ENCODE assay signal across 1 cellular context in genomic region chrX:153900806-153901752, GRCh38.
TF ChIP-seq lines count a peak whose summit lies in the region.

No MANE protein-coding gene starts in this region.

TF ChIP-seq in HEK293, 187 proteins besides CTCF, POLR2A, EP300 and RAD21 (continued from another document and continues in another):
- TF ChIP-seq SALL2 (tag by site-specific recombination; IDR thresholded peaks at IDR 0.05; ENCODE audit: borderline replicate concordance) (0 out of 2 replicates have a peak, but pooled peaks have one; percentile 63), ZNF140 (tag by site-specific recombination; IDR thresholded peaks at IDR 0.05) (no peak; the same call in 1 of the 2 replicates), ZNF510 (tag by site-specific recombination; IDR thresholded peaks at IDR 0.05; ENCODE audit: insufficient replicate concordance) (no peak), ZNF792 (tag by site-specific recombination; IDR thresholded peaks at IDR 0.05) (no peak), ZIC2 (tag by site-specific recombination; IDR thresholded peaks at IDR 0.05) (no peak), ZNF335 (tag by site-specific recombination; conservative IDR thresholded peaks at IDR 0.05) (no peak), ZNF148 (tag by site-specific recombination; IDR thresholded peaks at IDR 0.05; ENCODE audit: borderline replicate concordance) (peak; percentile 72; the same call in 1 of the 2 replicates), ZNF175 (tag by site-specific recombination; IDR thresholded peaks at IDR 0.05) (peak; percentile 83; the same call in 1 of the 2 replicates), ZNF555 (tag by site-specific recombination; conservative IDR thresholded peaks at IDR 0.05) (no peak), ZNF211 (tag by site-specific recombination; IDR thresholded peaks at IDR 0.05; ENCODE audit: low read depth) (no peak), ZNF341 (tag by site-specific recombination; IDR thresholded peaks at IDR 0.05; ENCODE audit: low read depth) (peak; percentile 58), GFI1B (tag by site-specific recombination; IDR thresholded peaks at IDR 0.05) (no peak), ZNF639 (tag by site-specific recombination; IDR thresholded peaks at IDR 0.05) (no peak), GLI2 (tag by site-specific recombination; IDR thresholded peaks at IDR 0.05; ENCODE audit: borderline replicate concordance, low read depth) (no peak), EGR2 (tag by site-specific recombination; IDR thresholded peaks at IDR 0.05; ENCODE audit: low read depth) (peak; percentile 100), ZNF776 (tag by site-specific recombination; IDR thresholded peaks at IDR 0.05; ENCODE audit: borderline replicate concordance) (peak; percentile 25; the same call in 1 of the 2 replicates), WT1 (tag by site-specific recombination; IDR thresholded peaks at IDR 0.05) (no peak), MEIS1 (CRISPR knock-in tag; IDR thresholded peaks at IDR 0.05; ENCODE audit: borderline replicate concordance) (no peak), RBAK (tag by site-specific recombination; IDR thresholded peaks at IDR 0.05) (no peak), ZNF398 (tag by site-specific recombination; IDR thresholded peaks at IDR 0.05) (peak; percentile 64), ZNF670 (tag by site-specific recombination; IDR thresholded peaks at IDR 0.05; ENCODE audit: low read depth) (peak; percentile 76), ZBTB48 (tag by site-specific recombination; IDR thresholded peaks at IDR 0.05) (0 out of 2 replicates have a peak, but pooled peaks have one; percentile 21), ZNF266 (tag by site-specific recombination; IDR thresholded peaks at IDR 0.05; ENCODE audit: low read depth) (0 out of 2 replicates have a peak, but pooled peaks have one; percentile 47)
- TF ChIP-seq, protein P1, sequence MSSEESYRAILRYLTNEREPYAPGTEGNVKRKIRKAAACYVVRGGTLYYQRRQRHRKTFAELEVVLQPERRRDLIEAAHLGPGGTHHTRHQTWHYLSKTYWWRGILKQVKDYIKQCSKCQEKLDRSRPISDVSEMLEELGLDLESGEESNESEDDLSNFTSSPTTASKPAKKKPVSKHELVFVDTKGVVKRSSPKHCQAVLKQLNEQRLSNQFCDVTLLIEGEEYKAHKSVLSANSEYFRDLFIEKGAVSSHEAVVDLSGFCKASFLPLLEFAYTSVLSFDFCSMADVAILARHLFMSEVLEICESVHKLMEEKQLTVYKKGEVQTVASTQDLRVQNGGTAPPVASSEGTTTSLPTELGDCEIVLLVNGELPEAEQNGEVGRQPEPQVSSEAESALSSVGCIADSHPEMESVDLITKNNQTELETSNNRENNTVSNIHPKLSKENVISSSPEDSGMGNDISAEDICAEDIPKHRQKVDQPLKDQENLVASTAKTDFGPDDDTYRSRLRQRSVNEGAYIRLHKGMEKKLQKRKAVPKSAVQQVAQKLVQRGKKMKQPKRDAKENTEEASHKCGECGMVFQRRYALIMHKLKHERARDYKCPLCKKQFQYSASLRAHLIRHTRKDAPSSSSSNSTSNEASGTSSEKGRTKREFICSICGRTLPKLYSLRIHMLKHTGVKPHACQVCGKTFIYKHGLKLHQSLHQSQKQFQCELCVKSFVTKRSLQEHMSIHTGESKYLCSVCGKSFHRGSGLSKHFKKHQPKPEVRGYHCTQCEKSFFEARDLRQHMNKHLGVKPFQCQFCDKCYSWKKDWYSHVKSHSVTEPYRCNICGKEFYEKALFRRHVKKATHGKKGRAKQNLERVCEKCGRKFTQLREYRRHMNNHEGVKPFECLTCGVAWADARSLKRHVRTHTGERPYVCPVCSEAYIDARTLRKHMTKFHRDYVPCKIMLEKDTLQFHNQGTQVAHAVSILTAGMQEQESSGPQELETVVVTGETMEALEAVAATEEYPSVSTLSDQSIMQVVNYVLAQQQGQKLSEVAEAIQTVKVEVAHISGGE (tag by site-specific recombination; conservative IDR thresholded peaks at IDR 0.05; ENCODE audit: low read depth), result no peak
- TF ChIP-seq, protein P2, sequence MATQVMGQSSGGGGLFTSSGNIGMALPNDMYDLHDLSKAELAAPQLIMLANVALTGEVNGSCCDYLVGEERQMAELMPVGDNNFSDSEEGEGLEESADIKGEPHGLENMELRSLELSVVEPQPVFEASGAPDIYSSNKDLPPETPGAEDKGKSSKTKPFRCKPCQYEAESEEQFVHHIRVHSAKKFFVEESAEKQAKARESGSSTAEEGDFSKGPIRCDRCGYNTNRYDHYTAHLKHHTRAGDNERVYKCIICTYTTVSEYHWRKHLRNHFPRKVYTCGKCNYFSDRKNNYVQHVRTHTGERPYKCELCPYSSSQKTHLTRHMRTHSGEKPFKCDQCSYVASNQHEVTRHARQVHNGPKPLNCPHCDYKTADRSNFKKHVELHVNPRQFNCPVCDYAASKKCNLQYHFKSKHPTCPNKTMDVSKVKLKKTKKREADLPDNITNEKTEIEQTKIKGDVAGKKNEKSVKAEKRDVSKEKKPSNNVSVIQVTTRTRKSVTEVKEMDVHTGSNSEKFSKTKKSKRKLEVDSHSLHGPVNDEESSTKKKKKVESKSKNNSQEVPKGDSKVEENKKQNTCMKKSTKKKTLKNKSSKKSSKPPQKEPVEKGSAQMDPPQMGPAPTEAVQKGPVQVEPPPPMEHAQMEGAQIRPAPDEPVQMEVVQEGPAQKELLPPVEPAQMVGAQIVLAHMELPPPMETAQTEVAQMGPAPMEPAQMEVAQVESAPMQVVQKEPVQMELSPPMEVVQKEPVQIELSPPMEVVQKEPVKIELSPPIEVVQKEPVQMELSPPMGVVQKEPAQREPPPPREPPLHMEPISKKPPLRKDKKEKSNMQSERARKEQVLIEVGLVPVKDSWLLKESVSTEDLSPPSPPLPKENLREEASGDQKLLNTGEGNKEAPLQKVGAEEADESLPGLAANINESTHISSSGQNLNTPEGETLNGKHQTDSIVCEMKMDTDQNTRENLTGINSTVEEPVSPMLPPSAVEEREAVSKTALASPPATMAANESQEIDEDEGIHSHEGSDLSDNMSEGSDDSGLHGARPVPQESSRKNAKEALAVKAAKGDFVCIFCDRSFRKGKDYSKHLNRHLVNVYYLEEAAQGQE (tag by site-specific recombination; IDR thresholded peaks at IDR 0.05), result peak; percentile 80
- TF ChIP-seq, protein P3, sequence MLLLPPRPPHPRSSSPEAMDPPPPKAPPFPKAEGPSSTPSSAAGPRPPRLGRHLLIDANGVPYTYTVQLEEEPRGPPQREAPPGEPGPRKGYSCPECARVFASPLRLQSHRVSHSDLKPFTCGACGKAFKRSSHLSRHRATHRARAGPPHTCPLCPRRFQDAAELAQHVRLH (tag by site-specific recombination; IDR thresholded peaks at IDR 0.05), result no peak
- TF ChIP-seq, protein P4, sequence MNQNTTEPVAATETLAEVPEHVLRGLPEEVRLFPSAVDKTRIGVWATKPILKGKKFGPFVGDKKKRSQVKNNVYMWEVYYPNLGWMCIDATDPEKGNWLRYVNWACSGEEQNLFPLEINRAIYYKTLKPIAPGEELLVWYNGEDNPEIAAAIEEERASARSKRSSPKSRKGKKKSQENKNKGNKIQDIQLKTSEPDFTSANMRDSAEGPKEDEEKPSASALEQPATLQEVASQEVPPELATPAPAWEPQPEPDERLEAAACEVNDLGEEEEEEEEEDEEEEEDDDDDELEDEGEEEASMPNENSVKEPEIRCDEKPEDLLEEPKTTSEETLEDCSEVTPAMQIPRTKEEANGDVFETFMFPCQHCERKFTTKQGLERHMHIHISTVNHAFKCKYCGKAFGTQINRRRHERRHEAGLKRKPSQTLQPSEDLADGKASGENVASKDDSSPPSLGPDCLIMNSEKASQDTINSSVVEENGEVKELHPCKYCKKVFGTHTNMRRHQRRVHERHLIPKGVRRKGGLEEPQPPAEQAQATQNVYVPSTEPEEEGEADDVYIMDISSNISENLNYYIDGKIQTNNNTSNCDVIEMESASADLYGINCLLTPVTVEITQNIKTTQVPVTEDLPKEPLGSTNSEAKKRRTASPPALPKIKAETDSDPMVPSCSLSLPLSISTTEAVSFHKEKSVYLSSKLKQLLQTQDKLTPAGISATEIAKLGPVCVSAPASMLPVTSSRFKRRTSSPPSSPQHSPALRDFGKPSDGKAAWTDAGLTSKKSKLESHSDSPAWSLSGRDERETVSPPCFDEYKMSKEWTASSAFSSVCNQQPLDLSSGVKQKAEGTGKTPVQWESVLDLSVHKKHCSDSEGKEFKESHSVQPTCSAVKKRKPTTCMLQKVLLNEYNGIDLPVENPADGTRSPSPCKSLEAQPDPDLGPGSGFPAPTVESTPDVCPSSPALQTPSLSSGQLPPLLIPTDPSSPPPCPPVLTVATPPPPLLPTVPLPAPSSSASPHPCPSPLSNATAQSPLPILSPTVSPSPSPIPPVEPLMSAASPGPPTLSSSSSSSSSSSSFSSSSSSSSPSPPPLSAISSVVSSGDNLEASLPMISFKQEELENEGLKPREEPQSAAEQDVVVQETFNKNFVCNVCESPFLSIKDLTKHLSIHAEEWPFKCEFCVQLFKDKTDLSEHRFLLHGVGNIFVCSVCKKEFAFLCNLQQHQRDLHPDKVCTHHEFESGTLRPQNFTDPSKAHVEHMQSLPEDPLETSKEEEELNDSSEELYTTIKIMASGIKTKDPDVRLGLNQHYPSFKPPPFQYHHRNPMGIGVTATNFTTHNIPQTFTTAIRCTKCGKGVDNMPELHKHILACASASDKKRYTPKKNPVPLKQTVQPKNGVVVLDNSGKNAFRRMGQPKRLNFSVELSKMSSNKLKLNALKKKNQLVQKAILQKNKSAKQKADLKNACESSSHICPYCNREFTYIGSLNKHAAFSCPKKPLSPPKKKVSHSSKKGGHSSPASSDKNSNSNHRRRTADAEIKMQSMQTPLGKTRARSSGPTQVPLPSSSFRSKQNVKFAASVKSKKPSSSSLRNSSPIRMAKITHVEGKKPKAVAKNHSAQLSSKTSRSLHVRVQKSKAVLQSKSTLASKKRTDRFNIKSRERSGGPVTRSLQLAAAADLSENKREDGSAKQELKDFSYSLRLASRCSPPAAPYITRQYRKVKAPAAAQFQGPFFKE (tag by site-specific recombination; IDR thresholded peaks at IDR 0.05; ENCODE audit: borderline replicate concordance), result no peak
- TF ChIP-seq, protein P5, sequence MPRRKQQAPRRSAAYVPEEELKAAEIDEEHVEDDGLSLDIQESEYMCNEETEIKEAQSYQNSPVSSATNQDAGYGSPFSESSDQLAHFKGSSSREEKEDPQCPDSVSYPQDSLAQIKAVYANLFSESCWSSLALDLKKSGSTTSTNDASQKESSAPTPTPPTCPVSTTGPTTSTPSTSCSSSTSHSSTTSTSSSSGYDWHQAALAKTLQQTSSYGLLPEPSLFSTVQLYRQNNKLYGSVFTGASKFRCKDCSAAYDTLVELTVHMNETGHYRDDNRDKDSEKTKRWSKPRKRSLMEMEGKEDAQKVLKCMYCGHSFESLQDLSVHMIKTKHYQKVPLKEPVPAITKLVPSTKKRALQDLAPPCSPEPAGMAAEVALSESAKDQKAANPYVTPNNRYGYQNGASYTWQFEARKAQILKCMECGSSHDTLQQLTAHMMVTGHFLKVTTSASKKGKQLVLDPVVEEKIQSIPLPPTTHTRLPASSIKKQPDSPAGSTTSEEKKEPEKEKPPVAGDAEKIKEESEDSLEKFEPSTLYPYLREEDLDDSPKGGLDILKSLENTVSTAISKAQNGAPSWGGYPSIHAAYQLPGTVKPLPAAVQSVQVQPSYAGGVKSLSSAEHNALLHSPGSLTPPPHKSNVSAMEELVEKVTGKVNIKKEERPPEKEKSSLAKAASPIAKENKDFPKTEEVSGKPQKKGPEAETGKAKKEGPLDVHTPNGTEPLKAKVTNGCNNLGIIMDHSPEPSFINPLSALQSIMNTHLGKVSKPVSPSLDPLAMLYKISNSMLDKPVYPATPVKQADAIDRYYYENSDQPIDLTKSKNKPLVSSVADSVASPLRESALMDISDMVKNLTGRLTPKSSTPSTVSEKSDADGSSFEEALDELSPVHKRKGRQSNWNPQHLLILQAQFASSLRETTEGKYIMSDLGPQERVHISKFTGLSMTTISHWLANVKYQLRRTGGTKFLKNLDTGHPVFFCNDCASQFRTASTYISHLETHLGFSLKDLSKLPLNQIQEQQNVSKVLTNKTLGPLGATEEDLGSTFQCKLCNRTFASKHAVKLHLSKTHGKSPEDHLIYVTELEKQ (tag by site-specific recombination; IDR thresholded peaks at IDR 0.05; ENCODE audit: borderline replicate concordance), result no peak
